ENCODE assay signal across 8 cellular contexts in genomic region chr7:151276651-151277590, GRCh38. TPM values are rescaled to one million over a fixed set of nuclear protein-coding genes. Genes with fewer than 3 reads are reported as not detected.
DNase-seq lines count a peak whose midpoint lies in the region; ATAC-seq and TF ChIP-seq lines count a peak whose summit lies in the region.

No MANE protein-coding gene starts in this region.

- H3K27ac Mint-ChIP-seq in CD8-positive, alpha-beta T cell, result peak overlapping the region; percentile 74
- H3K27ac Mint-ChIP-seq in activated CD4-positive, alpha-beta memory T cell treated with anti-CD3 and anti-CD28 coated beads for 36 hours, result peak overlapping the region; percentile 51

- no peaks in the 10 kb centered on the region for H3K9me3 Mint-ChIP-seq in CD8-positive, alpha-beta T cell
- H3K9me3 Mint-ChIP-seq in activated CD4-positive, alpha-beta memory T cell treated with anti-CD3 and anti-CD28 coated beads for 36 hours, result no peaks in the 10 kb centered on the region

- POLR2A ChIA-PET in CD8-positive, alpha-beta T cell (lab: Charles Lee), result interaction anchor here (0.6 to 1.1 kb wide), 2 partner anchors 31 to 44 kb away, joined by 3 read pairs; no protein-coding TSS in a partner anchor
- POLR2A ChIA-PET in HEK293 (lab: Yijun Ruan, JAX), result interaction anchor here (0.6 to 1.5 kb wide), 6 partner anchors 10 to 50 kb away, joined by 3 to 7 read pairs (median 4); partner anchors contain the start of gene ABCF2
- POLR2A ChIA-PET in activated CD4-positive, alpha-beta memory T cell treated with anti-CD3 and anti-CD28 coated beads for 36 hours (lab: Charles Lee), result interaction anchor here (0.9 kb wide), 1 partner anchor 50 kb away, joined by 3 read pairs; the partner anchor contains the start of gene ABCF2

- H3K27ac ChIP-seq in CD8-positive, alpha-beta T cell (ENCODE audit: low read depth, low read length), result peak overlapping the region; percentile 36
- H3K27ac ChIP-seq in HEK293 (ENCODE audit: extremely low read depth, low read depth, low read length) (no peak overlapping the region), ectodermal cell (ENCODE audit: insufficient read depth, low read depth, low read length, poor library complexity, severe bottlenecking) (no peak overlapping the region)

- CTCF ChIA-PET in CD8-positive, alpha-beta T cell (lab: Charles Lee), result interaction anchor here (1.6 to 1.9 kb wide), 2 partner anchors 26 to 31 kb away, joined by 3 to 5 read pairs; no protein-coding TSS in a partner anchor
- CTCF ChIA-PET in HEK293 (lab: Yijun Ruan, JAX), result interaction anchor here (0.6 to 0.7 kb wide), 2 partner anchors 42 to 681 kb away, joined by 3 read pairs; no protein-coding TSS in a partner anchor
- CTCF ChIA-PET in activated CD4-positive, alpha-beta memory T cell treated with anti-CD3 and anti-CD28 coated beads for 36 hours (lab: Charles Lee), result interaction anchor here (1.0 to 1.6 kb wide), 4 partner anchors 10 to 268 kb away, joined by 3 to 9 read pairs (median 5); no protein-coding TSS in a partner anchor

- ATAC-seq in CD8-positive, alpha-beta T cell, result peak; percentile 80
- ATAC-seq in HG03039 (IDR thresholded peaks at IDR 0.05; ENCODE audit: unreplicated experiment), result no peak

- peak overlapping the region; percentile 60 for H3K4me3 ChIP-seq in CD8-positive, alpha-beta T cell (ENCODE audit: low read depth, low read length)
- H3K4me3 ChIP-seq in HEK293 (ENCODE audit: low read depth, low read length), result peak overlapping the region; percentile 40
- peak overlapping the region; percentile 22 for H3K4me3 ChIP-seq in ectodermal cell (ENCODE audit: insufficient read depth, low read depth, low read length)

- peaks cover 41% of the 10 kb centered on the region for H3K4me1 Mint-ChIP-seq in CD8-positive, alpha-beta T cell (ENCODE audit: low read depth)
- peaks cover 19% of the 10 kb centered on the region for H3K4me1 Mint-ChIP-seq in activated CD4-positive, alpha-beta memory T cell treated with anti-CD3 and anti-CD28 coated beads for 36 hours (ENCODE audit: low read depth)

- 13% methylated on average over 63 of the region's 63 CpGs for WGBS in ectodermal cell, 2 experiments

- intact Hi-C loops in CD8-positive, alpha-beta T cell (cut with DNase I, micrococcal nuclease), result no loop called here
- intact Hi-C loops in activated CD4-positive, alpha-beta memory T cell treated with anti-CD3 and anti-CD28 coated beads for 36 hours (cut with micrococcal nuclease), result loop anchor here (2.0 kb wide), 1 partner anchor 74 kb away; no protein-coding TSS in a partner anchor

- H3K27me3 ChIP-seq in CD8-positive, alpha-beta T cell (ENCODE audit: insufficient read depth, low read length), result no peaks in the 10 kb centered on the region
- peaks cover 25% of the 10 kb centered on the region for H3K27me3 ChIP-seq in ectodermal cell (ENCODE audit: control insufficient read depth, insufficient read depth, low read length, poor library complexity, severe bottlenecking)

- H3K4me3 Mint-ChIP-seq in CD8-positive, alpha-beta T cell, result peak overlapping the region; percentile 86
- peak overlapping the region; percentile 70 for H3K4me3 Mint-ChIP-seq in activated CD4-positive, alpha-beta memory T cell treated with anti-CD3 and anti-CD28 coated beads for 36 hours

- no peak for TF ChIP-seq CTCF in CD8-positive, alpha-beta T cell (IDR thresholded peaks at IDR 0.05)
- no peak for TF ChIP-seq CTCF in HEK293 (tag by site-specific recombination; IDR thresholded peaks at IDR 0.05)

- H3K4me1 ChIP-seq in CD8-positive, alpha-beta T cell (ENCODE audit: insufficient read depth, low read length), result peaks cover 27% of the 10 kb centered on the region
- H3K4me1 ChIP-seq in HEK293 (ENCODE audit: control insufficient read depth, insufficient read depth, low read length) (no peaks in the 10 kb centered on the region), ectodermal cell (ENCODE audit: control insufficient read depth, insufficient read depth, low read length) (peaks cover 7% of the 10 kb centered on the region)

- H3K27me3 Mint-ChIP-seq in CD8-positive, alpha-beta T cell (ENCODE audit: low read depth), result peaks cover 8% of the 10 kb centered on the region
- peaks cover 2% of the 10 kb centered on the region for H3K27me3 Mint-ChIP-seq in activated CD4-positive, alpha-beta memory T cell treated with anti-CD3 and anti-CD28 coated beads for 36 hours

- H3K9me3 ChIP-seq in CD8-positive, alpha-beta T cell (ENCODE audit: low read length), result no peaks in the 10 kb centered on the region
- H3K9me3 ChIP-seq in HEK293 (ENCODE audit: control insufficient read depth, insufficient read depth, low read depth, low read length) (no peaks in the 10 kb centered on the region), ectodermal cell (ENCODE audit: control insufficient read depth, low read length) (no peaks in the 10 kb centered on the region)

- H3K36me3 Mint-ChIP-seq in CD8-positive, alpha-beta T cell, result peaks cover 3% of the 10 kb centered on the region
- no peaks in the 10 kb centered on the region for H3K36me3 Mint-ChIP-seq in activated CD4-positive, alpha-beta memory T cell treated with anti-CD3 and anti-CD28 coated beads for 36 hours

- no peaks in the 10 kb centered on the region for H3K36me3 ChIP-seq in CD8-positive, alpha-beta T cell (ENCODE audit: insufficient read depth, low read length)
- H3K36me3 ChIP-seq in HEK293 (ENCODE audit: control insufficient read depth in 2 of 2, insufficient read depth in 1 of 2, low read length in 2 of 2) (peaks cover 0 to 8% of the 10 kb centered on the region in 2 experiments; a peak in 1 of 3 replicates), ectodermal cell (ENCODE audit: control insufficient read depth, insufficient read depth, low read length) (no peaks in the 10 kb centered on the region)

- DNase-seq in CD8-positive, alpha-beta T cell, result peak; percentile 26 to 72 (median 50)
- peak; percentile 38 for DNase-seq in NCI-H345 treated with DMSO at 0.1 percent for 48 hours (lab: John Stamatoyannopoulos, UW; ENCODE audit: unreplicated experiment)
- peak; percentile 75 for DNase-seq in activated CD4-positive, alpha-beta memory T cell treated with anti-CD3 and anti-CD28 coated beads for 36 hours
- peak; percentile 53 for DNase-seq in medulla oblongata (ENCODE audit: extremely low spot score)
- peak; percentile 17 to 42 (median 33) for DNase-seq in stimulated activated CD4-positive, alpha-beta T cell treated with anti-CD3 and anti-CD28 coated beads, TNF-alpha, amount 100 ng/mL, for 4 hours (ENCODE audit: low read depth in 3 of 3)

TF ChIP-seq in HEK293, 187 proteins besides CTCF, POLR2A, EP300 and RAD21 (continues in another document):
- peak; percentile 41 for TF ChIP-seq ZNF692 (tag by site-specific recombination; IDR thresholded peaks at IDR 0.05)
- TF ChIP-seq, protein P1, sequence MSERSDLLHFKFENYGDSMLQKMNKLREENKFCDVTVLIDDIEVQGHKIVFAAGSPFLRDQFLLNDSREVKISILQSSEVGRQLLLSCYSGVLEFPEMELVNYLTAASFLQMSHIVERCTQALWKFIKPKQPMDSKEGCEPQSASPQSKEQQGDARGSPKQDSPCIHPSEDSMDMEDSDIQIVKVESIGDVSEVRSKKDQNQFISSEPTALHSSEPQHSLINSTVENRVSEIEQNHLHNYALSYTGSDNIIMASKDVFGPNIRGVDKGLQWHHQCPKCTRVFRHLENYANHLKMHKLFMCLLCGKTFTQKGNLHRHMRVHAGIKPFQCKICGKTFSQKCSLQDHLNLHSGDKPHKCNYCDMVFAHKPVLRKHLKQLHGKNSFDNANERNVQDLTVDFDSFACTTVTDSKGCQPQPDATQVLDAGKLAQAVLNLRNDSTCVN (tag by site-specific recombination; optimal IDR thresholded peaks at IDR 0.05), result peak; percentile 51
- TF ChIP-seq ZNF510 (tag by site-specific recombination; IDR thresholded peaks at IDR 0.05; ENCODE audit: insufficient replicate concordance), result no peak
- TF ChIP-seq ZNF335 (tag by site-specific recombination; conservative IDR thresholded peaks at IDR 0.05), result peak; percentile 87
- TF ChIP-seq SCRT2 (tag by site-specific recombination; IDR thresholded peaks at IDR 0.05), result no peak
- peak; percentile 93 for TF ChIP-seq ZNF777 (tag by site-specific recombination; IDR thresholded peaks at IDR 0.05; ENCODE audit: borderline replicate concordance)

RNA-seq across cellular contexts. Expression of gene SMARCD3, which starts 28.4 kb away (rescaled TPM):
- total RNA-seq in CD8-positive, alpha-beta T cell, result 10 to 100 TPM; 25.6 to 28.0 TPM
- 1 to 10 TPM; 4.4 to 5.5 TPM for total RNA-seq in activated CD4-positive, alpha-beta memory T cell treated with anti-CD3 and anti-CD28 coated beads for 36 hours
- 25.8 TPM for polyA plus RNA-seq in ectodermal cell (2013, experiment 1 of 4)
- polyA plus RNA-seq in ectodermal cell (2013, experiment 2 of 4), result 22.5 TPM
- polyA plus RNA-seq in ectodermal cell (2013, experiment 3 of 4), result 22.3 TPM
- polyA plus RNA-seq in ectodermal cell (2013, experiment 4 of 4), result 26.7 TPM

RNA-seq across cellular contexts. Expression of gene CHPF2, which starts 44.6 kb away (rescaled TPM):
- 10 to 100 TPM; 24.7 to 24.9 TPM for total RNA-seq in CD8-positive, alpha-beta T cell
- total RNA-seq in activated CD4-positive, alpha-beta memory T cell treated with anti-CD3 and anti-CD28 coated beads for 36 hours, result 10 to 100 TPM; 33.6 to 34.2 TPM
- polyA plus RNA-seq in ectodermal cell (2013, experiment 1 of 4), result 20.1 TPM
- 26.1 TPM for polyA plus RNA-seq in ectodermal cell (2013, experiment 2 of 4)
- polyA plus RNA-seq in ectodermal cell (2013, experiment 3 of 4), result 18.6 TPM
- polyA plus RNA-seq in ectodermal cell (2013, experiment 4 of 4), result 21.5 TPM

RNA-seq across cellular contexts. Expression of gene ABCF2, which starts 49.9 kb away (rescaled TPM):
- 10 to 100 TPM; 12.7 to 16.5 TPM for total RNA-seq in CD8-positive, alpha-beta T cell
- 10 to 100 TPM; 41.1 to 41.2 TPM for total RNA-seq in activated CD4-positive, alpha-beta memory T cell treated with anti-CD3 and anti-CD28 coated beads for 36 hours
- 73.7 TPM for polyA plus RNA-seq in ectodermal cell (2013, experiment 1 of 4)
- polyA plus RNA-seq in ectodermal cell (2013, experiment 2 of 4), result 62.3 TPM
- 45.5 TPM for polyA plus RNA-seq in ectodermal cell (2013, experiment 3 of 4)
- 49.4 TPM for polyA plus RNA-seq in ectodermal cell (2013, experiment 4 of 4)

Comparison
In these comparisons a context has a peak if more than half of its experiments do, and no peak if none do; other contexts are left out.
1. RNA of gene SMARCD3, which starts 28.4 kb away (total RNA-seq): 25.6 to 28.0 TPM in CD8-positive, alpha-beta T cell; 4.4 to 5.5 TPM in activated CD4-positive, alpha-beta memory T cell treated with anti-CD3 and anti-CD28 coated beads for 36 hours; every median in the first group is over 4 times any median in the second.
2. Peak in every context shown above with its lines, with median percentiles within 50 percentile points of each other: DNase-seq and H3K4me3 ChIP-seq.